In genomic region chr1:46528297-46528955, GRCh38 we compare ENCODE assay signal across 7 cellular contexts. TPM values are rescaled to one million over a fixed set of nuclear protein-coding genes. Genes with fewer than 3 reads are reported as not detected.
DNase-seq lines count a peak whose midpoint lies in the region; ATAC-seq, FAIRE-seq and TF ChIP-seq lines count a peak whose summit lies in the region.

No MANE protein-coding gene starts in this region.

- H3K4me2 ChIP-seq in SK-N-SH = no peak overlapping the region

- H3K4me1 ChIP-seq in BE2C = no peaks in the 10 kb centered on the region
- H3K4me1 ChIP-seq in SK-N-SH (ENCODE audit: control insufficient read depth in 1 of 2, insufficient read depth in 2 of 2, low read depth in 1 of 2, low read length in 1 of 2) = no peaks in the 10 kb centered on the region; a peak in 1 of 4 replicates
- H3K4me1 ChIP-seq in small intestine (ENCODE audit: control insufficient read depth in 2 of 2, insufficient read depth in 1 of 2, low read depth in 1 of 2, low read length in 1 of 2) = peaks cover 0 to 5% of the 10 kb centered on the region in 2 donors

- H3K9me2 ChIP-seq in SK-N-SH = no peaks in the 10 kb centered on the region

- 58% methylated on average over 10 of the region's 11 CpGs for WGBS in SK-N-SH (ENCODE audit: low lambda C conversion rate)
- 33 to 36% (median 36%) methylated on average over 11 of the region's 11 CpGs for WGBS in small intestine, 3 donors

- no peak overlapping the region for H3K27ac ChIP-seq in SK-N-SH (ENCODE audit: low read depth in 2 of 2, low read length in 1 of 2)
- no peak overlapping the region for H3K27ac ChIP-seq in small intestine (ENCODE audit: low read depth in 1 of 2, low read length in 1 of 2)

- POLR2A ChIA-PET in SK-N-SH (lab: Yijun Ruan, JAX) = no interaction called here

- H2AFZ ChIP-seq in SK-N-SH (ENCODE audit: low read depth) = no peak overlapping the region

- peaks cover 2% of the 10 kb centered on the region; the same call in 1 of the 2 replicates for H3K27me3 ChIP-seq in BE2C
- no peaks in the 10 kb centered on the region; the same call in 1 of the 2 replicates for H3K27me3 ChIP-seq in SK-N-SH (ENCODE audit: insufficient read depth)
- H3K27me3 ChIP-seq in small intestine (ENCODE audit: control insufficient read depth in 2 of 2, insufficient read depth in 2 of 2, low read length in 2 of 2) = peaks cover 2 to 15% of the 10 kb centered on the region in 2 donors

- DNase-seq in BE2C (no peak), ELR (ENCODE audit: low read depth) (peak; percentile 49), SK-N-SH (no peak), inferior parietal cortex (ENCODE audit: extremely low spot score) (peak; percentile 40), HuH-7 (ENCODE audit: low spot score) (no peak), small intestine (no peak)

- H3K79me2 ChIP-seq in SK-N-SH (ENCODE audit: insufficient read depth) = no peaks in the 10 kb centered on the region

- H3K4me3 ChIP-seq in BE2C (ENCODE audit: low read depth, low read length) (no peak overlapping the region), SK-N-SH (ENCODE audit: low read depth in 2 of 2, low read length in 1 of 2) (no peak overlapping the region; a peak in 1 of 4 replicates), small intestine (ENCODE audit: low read depth in 1 of 2, low read length in 2 of 2) (no peak overlapping the region)

- TF ChIP-seq CTCF in BE2C (IDR thresholded peaks at IDR 0.05; ENCODE audit: low read depth, low read length) = peak; percentile 1; the same call in 1 of the 2 replicates
- no peak; the same call in 1 of the 2 replicates for TF ChIP-seq CTCF in SK-N-SH (IDR thresholded peaks at IDR 0.05)

- H3K9me3 ChIP-seq in BE2C = no peaks in the 10 kb centered on the region
- no peaks in the 10 kb centered on the region for H3K9me3 ChIP-seq in SK-N-SH
- no peaks in the 10 kb centered on the region for H3K9me3 ChIP-seq in small intestine (ENCODE audit: control insufficient read depth, low read depth)

- H3K36me3 ChIP-seq in BE2C (no peaks in the 10 kb centered on the region), SK-N-SH (replicated peaks in 1 of 2; ENCODE audit: control insufficient read depth in 1 of 2, insufficient read depth in 2 of 2, low read length in 1 of 2) (no peaks in the 10 kb centered on the region), small intestine (ENCODE audit: control insufficient read depth in 2 of 2, insufficient read depth in 2 of 2, low read length in 2 of 2) (no peaks in the 10 kb centered on the region)

- 0 out of 2 replicates have a peak, but pooled peaks have one; percentile 5 for TF ChIP-seq RAD21 in SK-N-SH (IDR thresholded peaks at IDR 0.05; ENCODE audit: low read length)

- no peak for TF ChIP-seq EP300 in SK-N-SH (IDR thresholded peaks at IDR 0.05; ENCODE audit: borderline replicate concordance in 1 of 2, low read depth in 1 of 2, low read length in 1 of 2)

- FAIRE-seq in small intestine (lab: Jason Lieb, UNC) = no peak

- H4K20me1 ChIP-seq in SK-N-SH (ENCODE audit: insufficient read depth) = no peaks in the 10 kb centered on the region

- no peak for ATAC-seq in HG03175 (IDR thresholded peaks at IDR 0.05; ENCODE audit: unreplicated experiment)

- no peaks in the 10 kb centered on the region for H3F3A ChIP-seq in SK-N-SH (replicated peaks; ENCODE audit: insufficient read depth)

- H3K9ac ChIP-seq in SK-N-SH = no peak overlapping the region

- CTCF ChIA-PET in SK-N-SH (lab: Yijun Ruan, JAX) = interaction anchor here (0.6 to 17.9 kb wide), 44 partner anchors 9 to 664 kb away, joined by 3 to 496 read pairs (median 5); partner anchors contain the start of genes DMBX1 and EFCAB14

TF ChIP-seq in SK-N-SH, 30 proteins besides CTCF, POLR2A, EP300 and RAD21 (continues in another document):
- no peak for TF ChIP-seq GATA2 (CRISPR knock-in tag; IDR thresholded peaks at IDR 0.05)
- TF ChIP-seq MXI1 (IDR thresholded peaks at IDR 0.05; ENCODE audit: low read depth, low read length) = no peak
- no peak for TF ChIP-seq RFX5 (IDR thresholded peaks at IDR 0.05; ENCODE audit: low read length)
- no peak for TF ChIP-seq CHD2 (IDR thresholded peaks at IDR 0.05; ENCODE audit: low read length, partially characterized antibody)
- no peak for TF ChIP-seq FOXJ3 (CRISPR knock-in tag; IDR thresholded peaks at IDR 0.05)
- TF ChIP-seq USF1 (IDR thresholded peaks at IDR 0.05; ENCODE audit: borderline replicate concordance, low read depth) = no peak
- no peak for TF ChIP-seq EZH2phosphoT487 (IDR thresholded peaks at IDR 0.05; ENCODE audit: borderline replicate concordance, low read depth)
- no peak for TF ChIP-seq YY1 (IDR thresholded peaks at IDR 0.05; ENCODE audit: low read depth)
- no peak for TF ChIP-seq IRF3 (IDR thresholded peaks at IDR 0.05; ENCODE audit: low read depth, low read length)
- TF ChIP-seq REST (IDR thresholded peaks at IDR 0.05; ENCODE audit: low read depth, low read length) = no peak
- TF ChIP-seq FOXM1 (IDR thresholded peaks at IDR 0.05; ENCODE audit: low read depth) = no peak
- TF ChIP-seq FOSL2 (IDR thresholded peaks at IDR 0.05; ENCODE audit: borderline replicate concordance, low read depth) = no peak
- TF ChIP-seq ZBTB33 (IDR thresholded peaks at IDR 0.05; ENCODE audit: borderline replicate concordance, low read depth) = no peak
- TF ChIP-seq TEAD4 (IDR thresholded peaks at IDR 0.05; ENCODE audit: borderline replicate concordance, insufficient read depth) = no peak
- TF ChIP-seq NFIC (IDR thresholded peaks at IDR 0.05; ENCODE audit: borderline replicate concordance) = no peak

RNA-seq across cellular contexts. Expression of gene KNCN, which starts 23.0 kb away (rescaled TPM):
- polyA plus RNA-seq in BE2C (2012; ENCODE audit: insufficient read depth, insufficient read length, low read depth) = not detected
- polyA plus RNA-seq in SK-N-SH (2012; rRNA removed) = not detected in 2 replicates
- not detected in 2 replicates for polyA plus RNA-seq in SK-N-SH (2012; cell fraction: cytosol; rRNA removed)
- not detected in 2 replicates for polyA plus RNA-seq in SK-N-SH (2012; cell fraction: nucleus; rRNA removed)
- not detected for polyA plus RNA-seq in small intestine

RNA-seq across cellular contexts. Expression of gene DMBX1, which starts 38.8 kb away (rescaled TPM):
- polyA plus RNA-seq in BE2C (2012; ENCODE audit: insufficient read depth, insufficient read length, low read depth) = not detected
- polyA plus RNA-seq in SK-N-SH (2012; rRNA removed) = not detected in 2 replicates
- 0.01 TPM in 1 of 2 replicates, not detected in the other for polyA plus RNA-seq in SK-N-SH (2012; cell fraction: cytosol; rRNA removed)
- not detected in 2 replicates for polyA plus RNA-seq in SK-N-SH (2012; cell fraction: nucleus; rRNA removed)
- polyA plus RNA-seq in small intestine = under 1 TPM in 1 of 3 donors, not detected in 2; 0.01 TPM

Comparison
In these comparisons a context has a peak if more than half of its experiments do, and no peak if none do; other contexts are left out.
1. DNase-seq: peak in ELR (single experiment) and inferior parietal cortex (single experiment); none in BE2C (single experiment), SK-N-SH (single experiment), HuH-7 (single experiment) and small intestine (single experiment).